10 cellular contexts compared by ENCODE assay signal in genomic region chr2:38907743-38908562, GRCh38. TPM values are rescaled to one million over a fixed set of nuclear protein-coding genes. Genes with fewer than 3 reads are reported as not detected.
DNase-seq lines count a peak whose midpoint lies in the region; ATAC-seq and TF ChIP-seq lines count a peak whose summit lies in the region.
"Had no signal": no experiment of that assay in that cellular context is flagged by ENCODE, and none has a peak within 500 bp of the region (broad histone marks: within the 10 kb centered on the region; RNA-seq: fewer than 3 reads in every experiment).

No MANE protein-coding gene starts in this region.

- POLR2A ChIA-PET in naive thymus-derived CD4-positive, alpha-beta T cell (lab: Charles Lee), result no interaction called here

- no peaks in the 10 kb centered on the region for H3K9me3 Mint-ChIP-seq in naive thymus-derived CD4-positive, alpha-beta T cell

- H3K4me3 Mint-ChIP-seq in naive thymus-derived CD4-positive, alpha-beta T cell, result no peak overlapping the region

- intact Hi-C loops in naive thymus-derived CD4-positive, alpha-beta T cell (cut with micrococcal nuclease), result no loop called here

- DNase-seq in foreskin keratinocyte (no peak), NCI-H2171 (lab: John Stamatoyannopoulos, UW) (no peak)
- DNase-seq in naive thymus-derived CD4-positive, alpha-beta T cell, result no peak
- DNase-seq: NCI-H2081 treated with DMSO at 0.1 percent for 48 hours had no signal

- peak overlapping the region in 2 of 9 donors; percentile 16 to 43 for H3K27ac Mint-ChIP-seq in naive thymus-derived CD4-positive, alpha-beta T cell

- H3K36me3 Mint-ChIP-seq in naive thymus-derived CD4-positive, alpha-beta T cell, result no peaks in the 10 kb centered on the region

- no peak overlapping the region for H3K4me3 ChIP-seq in naive thymus-derived CD4-positive, alpha-beta T cell (ENCODE audit: low read length)
- H3K4me3 ChIP-seq: thoracic aorta had no signal

- peaks cover 0 to 14% (median 0%) of the 10 kb centered on the region in 7 donors for H3K4me1 Mint-ChIP-seq in naive thymus-derived CD4-positive, alpha-beta T cell

- H3K27ac ChIP-seq in foreskin keratinocyte, result no peak overlapping the region
- no peak overlapping the region for H3K27ac ChIP-seq in naive thymus-derived CD4-positive, alpha-beta T cell (ENCODE audit: low read depth, low read length)
- H3K27ac ChIP-seq: thoracic aorta had no signal

- no peaks in the 10 kb centered on the region for H3K36me3 ChIP-seq in naive thymus-derived CD4-positive, alpha-beta T cell (ENCODE audit: control insufficient read depth in 2 of 3, insufficient read depth in 3 of 3, low read length in 3 of 3)
- H3K36me3 ChIP-seq: thoracic aorta had no signal

- peaks cover 0 to 3% (median 0%) of the 10 kb centered on the region in 5 donors for H3K27me3 Mint-ChIP-seq in naive thymus-derived CD4-positive, alpha-beta T cell

- TF ChIP-seq CTCF in foreskin keratinocyte (conservative IDR thresholded peaks at IDR 0.05), result no peak

- H3K9me3 ChIP-seq in naive thymus-derived CD4-positive, alpha-beta T cell (ENCODE audit: control insufficient read depth in 2 of 3, low read length in 3 of 3), result no peaks in the 10 kb centered on the region
- H3K9me3 ChIP-seq: thoracic aorta had no signal

- ATAC-seq in GM18868 (IDR thresholded peaks at IDR 0.05; ENCODE audit: unreplicated experiment), result peak; percentile 87
- ATAC-seq in GM21515 (IDR thresholded peaks at IDR 0.05; ENCODE audit: unreplicated experiment), result peak; percentile 76
- peak; percentile 87 for ATAC-seq in HG03342 (IDR thresholded peaks at IDR 0.05; ENCODE audit: unreplicated experiment)
- ATAC-seq in foreskin keratinocyte, result peak; percentile 16
- ATAC-seq in SK-N-SH treated with all-trans-retinoic acid at 6 μM for 48 hours, result no peak
- no peak for ATAC-seq in naive thymus-derived CD4-positive, alpha-beta T cell

- CTCF ChIA-PET in naive thymus-derived CD4-positive, alpha-beta T cell (lab: Charles Lee), result no interaction called here

- H3K4me1 ChIP-seq in foreskin keratinocyte, result peaks cover 17% of the 10 kb centered on the region
- no peaks in the 10 kb centered on the region for H3K4me1 ChIP-seq in naive thymus-derived CD4-positive, alpha-beta T cell (ENCODE audit: control insufficient read depth in 2 of 2, insufficient read depth in 2 of 2, low read length in 2 of 2)

- H3K27me3 ChIP-seq in foreskin keratinocyte, result no peaks in the 10 kb centered on the region
- H3K27me3 ChIP-seq in naive thymus-derived CD4-positive, alpha-beta T cell (ENCODE audit: control insufficient read depth in 2 of 2, insufficient read depth in 2 of 2, low read length in 2 of 2), result no peaks in the 10 kb centered on the region

TF ChIP-seq in SK-N-SH treated with all-trans-retinoic acid at 6 μM for 48 hours, 23 proteins besides CTCF, POLR2A, EP300 and RAD21:
- TF ChIP-seq TSHZ2 (CRISPR knock-in tag; IDR thresholded peaks at IDR 0.05) (no peak), OSR1 (CRISPR knock-in tag; IDR thresholded peaks at IDR 0.05) (no peak), GLIS3 (CRISPR knock-in tag; IDR thresholded peaks at IDR 0.05) (no peak), PATZ1 (CRISPR knock-in tag; IDR thresholded peaks at IDR 0.05; ENCODE audit: borderline replicate concordance) (no peak), CSDC2 (CRISPR knock-in tag; IDR thresholded peaks at IDR 0.05) (no peak), ZFP3 (CRISPR knock-in tag; IDR thresholded peaks at IDR 0.05) (no peak), CREB5 (CRISPR knock-in tag; IDR thresholded peaks at IDR 0.05; ENCODE audit: low read depth) (no peak)
- TF ChIP-seq, protein P1, sequence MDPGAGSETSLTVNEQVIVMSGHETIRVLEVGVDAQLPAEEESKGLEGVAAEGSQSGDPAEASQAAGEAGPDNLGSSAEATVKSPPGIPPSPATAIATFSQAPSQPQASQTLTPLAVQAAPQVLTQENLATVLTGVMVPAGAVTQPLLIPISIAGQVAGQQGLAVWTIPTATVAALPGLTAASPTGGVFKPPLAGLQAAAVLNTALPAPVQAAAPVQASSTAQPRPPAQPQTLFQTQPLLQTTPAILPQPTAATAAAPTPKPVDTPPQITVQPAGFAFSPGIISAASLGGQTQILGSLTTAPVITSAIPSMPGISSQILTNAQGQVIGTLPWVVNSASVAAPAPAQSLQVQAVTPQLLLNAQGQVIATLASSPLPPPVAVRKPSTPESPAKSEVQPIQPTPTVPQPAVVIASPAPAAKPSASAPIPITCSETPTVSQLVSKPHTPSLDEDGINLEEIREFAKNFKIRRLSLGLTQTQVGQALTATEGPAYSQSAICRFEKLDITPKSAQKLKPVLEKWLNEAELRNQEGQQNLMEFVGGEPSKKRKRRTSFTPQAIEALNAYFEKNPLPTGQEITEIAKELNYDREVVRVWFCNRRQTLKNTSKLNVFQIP (CRISPR knock-in tag; IDR thresholded peaks at IDR 0.05; ENCODE audit: borderline replicate concordance, low read depth), result no peak
- TF ChIP-seq, protein P2, sequence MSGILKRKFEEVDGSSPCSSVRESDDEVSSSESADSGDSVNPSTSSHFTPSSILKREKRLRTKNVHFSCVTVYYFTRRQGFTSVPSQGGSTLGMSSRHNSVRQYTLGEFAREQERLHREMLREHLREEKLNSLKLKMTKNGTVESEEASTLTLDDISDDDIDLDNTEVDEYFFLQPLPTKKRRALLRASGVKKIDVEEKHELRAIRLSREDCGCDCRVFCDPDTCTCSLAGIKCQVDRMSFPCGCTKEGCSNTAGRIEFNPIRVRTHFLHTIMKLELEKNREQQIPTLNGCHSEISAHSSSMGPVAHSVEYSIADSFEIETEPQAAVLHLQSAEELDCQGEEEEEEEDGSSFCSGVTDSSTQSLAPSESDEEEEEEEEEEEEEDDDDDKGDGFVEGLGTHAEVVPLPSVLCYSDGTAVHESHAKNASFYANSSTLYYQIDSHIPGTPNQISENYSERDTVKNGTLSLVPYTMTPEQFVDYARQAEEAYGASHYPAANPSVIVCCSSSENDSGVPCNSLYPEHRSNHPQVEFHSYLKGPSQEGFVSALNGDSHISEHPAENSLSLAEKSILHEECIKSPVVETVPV (CRISPR knock-in tag; IDR thresholded peaks at IDR 0.05), result no peak

RNA-seq across cellular contexts. Expression of gene ARHGEF33, which starts 18.3 kb away (rescaled TPM):
- total RNA-seq in foreskin keratinocyte, result 0.28 and 0.37 TPM in 2 replicates
- polyA plus RNA-seq in foreskin keratinocyte, result 0.18 and 0.34 TPM in 2 replicates
- total RNA-seq in naive thymus-derived CD4-positive, alpha-beta T cell, result under 1 TPM in 3 of 5 experiments, not detected in 2; 0.11 to 0.84 (median 0.69) TPM
- polyA plus RNA-seq in naive thymus-derived CD4-positive, alpha-beta T cell, result not detected
- total RNA-seq: T-helper 2 cell treated with Interferon-gamma antibody and Interleukin-4, amounts not matched to agents 100 ng/mL and 5 ng/mL, for 36 hours had no signal

RNA-seq across cellular contexts. Expression of gene MORN2, which starts 32.2 kb away (rescaled TPM):
- 17.3 and 20.5 TPM in 2 replicates for total RNA-seq in foreskin keratinocyte
- 26.0 and 27.3 TPM in 2 replicates for polyA plus RNA-seq in foreskin keratinocyte
- total RNA-seq in naive thymus-derived CD4-positive, alpha-beta T cell, result 1 to 10 TPM; 1.5 to 2.7 (median 2.1) TPM
- 1 to 10 TPM; 6.6 to 9.5 TPM for polyA plus RNA-seq in naive thymus-derived CD4-positive, alpha-beta T cell

RNA-seq across cellular contexts. Expression of gene DHX57, which starts 32.2 kb away (rescaled TPM):
- 26.1 and 26.6 TPM in 2 replicates for total RNA-seq in foreskin keratinocyte
- polyA plus RNA-seq in foreskin keratinocyte, result 11.7 and 12.6 TPM in 2 replicates
- 10 to 100 TPM; 12.9 to 19.8 (median 18.9) TPM for total RNA-seq in naive thymus-derived CD4-positive, alpha-beta T cell
- 1 to 10 TPM; 8.8 TPM for polyA plus RNA-seq in naive thymus-derived CD4-positive, alpha-beta T cell

Comparison
In these comparisons a context has a peak if more than half of its experiments do, and no peak if none do; other contexts are left out.
1. ATAC-seq: peak in GM18868 (single experiment), GM21515 (single experiment), HG03342 (single experiment) and foreskin keratinocyte (single experiment); none in SK-N-SH treated with all-trans-retinoic acid at 6 μM for 48 hours (single experiment) and naive thymus-derived CD4-positive, alpha-beta T cell (single experiment).